ENCODE assay signal across 9 cellular contexts in genomic region chr13:51246411-51247298, GRCh38. TPM values are rescaled to one million over a fixed set of nuclear protein-coding genes. Genes with fewer than 3 reads are reported as not detected.
DNase-seq lines count a peak whose midpoint lies in the region; ATAC-seq lines count a peak whose summit lies in the region.
"Had no signal": no experiment of that assay in that cellular context is flagged by ENCODE, and none has a peak within 500 bp of the region (broad histone marks: within the 10 kb centered on the region; RNA-seq: fewer than 3 reads in every experiment).

No MANE protein-coding gene starts in this region.

- H3K4me1 ChIP-seq in CD8-positive, alpha-beta memory T cell (ENCODE audit: insufficient read depth, low read length) = no peaks in the 10 kb centered on the region

- H3K36me3 ChIP-seq in CD8-positive, alpha-beta memory T cell (ENCODE audit: insufficient read depth, low read length) = no peaks in the 10 kb centered on the region

- POLR2A ChIA-PET in CD8-positive, alpha-beta memory T cell (lab: Charles Lee) = no interaction called here
- POLR2A ChIA-PET in activated CD4-positive, alpha-beta memory T cell treated with anti-CD3 and anti-CD28 coated beads, Interleukin-2, amount 10 ng/mL, durations not matched to agents 7 days and 5 days (lab: Charles Lee) = no interaction called here

- H3K27me3 ChIP-seq in CD8-positive, alpha-beta memory T cell (ENCODE audit: insufficient read depth, low read length, poor library complexity, severe bottlenecking) = no peaks in the 10 kb centered on the region

- ATAC-seq in sciatic nerve = peak; percentile 63
- ATAC-seq: activated CD8-positive, alpha-beta T cell treated with anti-CD3 and anti-CD28 coated beads for 36 hours had no signal

- H3K27ac Mint-ChIP-seq in CD8-positive, alpha-beta memory T cell = peak overlapping the region in 1 of 8 donors; percentile 15
- no peak overlapping the region for H3K27ac Mint-ChIP-seq in activated CD4-positive, alpha-beta memory T cell treated with anti-CD3 and anti-CD28 coated beads, Interleukin-2, amount 10 ng/mL, durations not matched to agents 7 days and 5 days
- H3K27ac Mint-ChIP-seq: activated CD8-positive, alpha-beta T cell treated with anti-CD3 and anti-CD28 coated beads for 36 hours had no signal

- H3K36me3 Mint-ChIP-seq in CD8-positive, alpha-beta memory T cell = no peaks in the 10 kb centered on the region
- no peaks in the 10 kb centered on the region for H3K36me3 Mint-ChIP-seq in activated CD4-positive, alpha-beta memory T cell treated with anti-CD3 and anti-CD28 coated beads, Interleukin-2, amount 10 ng/mL, durations not matched to agents 7 days and 5 days (ENCODE audit: low read depth)

- H3K4me3 Mint-ChIP-seq in CD8-positive, alpha-beta memory T cell = no peak overlapping the region
- no peak overlapping the region for H3K4me3 Mint-ChIP-seq in activated CD4-positive, alpha-beta memory T cell treated with anti-CD3 and anti-CD28 coated beads, Interleukin-2, amount 10 ng/mL, durations not matched to agents 7 days and 5 days
- H3K4me3 Mint-ChIP-seq: activated CD8-positive, alpha-beta T cell treated with anti-CD3 and anti-CD28 coated beads for 36 hours had no signal

- H3K27me3 Mint-ChIP-seq in CD8-positive, alpha-beta memory T cell = peaks cover 2 to 17% of the 10 kb centered on the region in 2 donors
- peaks cover 18% of the 10 kb centered on the region for H3K27me3 Mint-ChIP-seq in activated CD4-positive, alpha-beta memory T cell treated with anti-CD3 and anti-CD28 coated beads, Interleukin-2, amount 10 ng/mL, durations not matched to agents 7 days and 5 days

- no peaks in the 10 kb centered on the region for H3K9me3 Mint-ChIP-seq in CD8-positive, alpha-beta memory T cell
- no peaks in the 10 kb centered on the region for H3K9me3 Mint-ChIP-seq in activated CD4-positive, alpha-beta memory T cell treated with anti-CD3 and anti-CD28 coated beads, Interleukin-2, amount 10 ng/mL, durations not matched to agents 7 days and 5 days
- H3K9me3 Mint-ChIP-seq: activated CD8-positive, alpha-beta T cell treated with anti-CD3 and anti-CD28 coated beads for 36 hours had no signal

- intact Hi-C loops in sciatic nerve (cut with DNase I) = no loop called here

- H3K27ac ChIP-seq in CD8-positive, alpha-beta memory T cell (ENCODE audit: low read depth, low read length) = no peak overlapping the region

- peak; percentile 42 to 58 for DNase-seq in NCI-H187 (lab: John Stamatoyannopoulos, UW)
- DNase-seq in astrocyte of the hippocampus (ENCODE audit: low read depth, low spot score) = peak; percentile 70
- DNase-seq in inferior parietal cortex (ENCODE audit: extremely low spot score) = peak; percentile 81
- DNase-seq in sciatic nerve (ENCODE audit: low spot score) = no peak
- DNase-seq in CD8-positive, alpha-beta memory T cell = no peak
- DNase-seq in AML-193 (lab: John Stamatoyannopoulos, UW) = no peak
- no peak for DNase-seq in activated CD4-positive, alpha-beta memory T cell treated with anti-CD3 and anti-CD28 coated beads, Interleukin-2, amount 10 ng/mL, durations not matched to agents 7 days and 5 days
- DNase-seq: activated CD8-positive, alpha-beta T cell treated with anti-CD3 and anti-CD28 coated beads for 36 hours; activated naive CD4-positive, alpha-beta T cell had no signal

- CTCF ChIA-PET in CD8-positive, alpha-beta memory T cell (lab: Charles Lee) = interaction anchor here (1.2 kb wide), 1 partner anchor 9 kb away, joined by 3 read pairs; no protein-coding TSS in a partner anchor
- CTCF ChIA-PET in activated CD4-positive, alpha-beta memory T cell treated with anti-CD3 and anti-CD28 coated beads, Interleukin-2, amount 10 ng/mL, durations not matched to agents 7 days and 5 days (lab: Charles Lee) = interaction anchor here (0.7 to 2.5 kb wide), 3 partner anchors 14 to 121 kb away, joined by 3 to 10 read pairs (median 5); no protein-coding TSS in a partner anchor

- no peak overlapping the region for H3K4me3 ChIP-seq in CD8-positive, alpha-beta memory T cell (ENCODE audit: low read length)

- H3K9me3 ChIP-seq in CD8-positive, alpha-beta memory T cell (ENCODE audit: low read length) = no peaks in the 10 kb centered on the region

- H3K4me1 Mint-ChIP-seq in CD8-positive, alpha-beta memory T cell = no peaks in the 10 kb centered on the region
- H3K4me1 Mint-ChIP-seq in activated CD4-positive, alpha-beta memory T cell treated with anti-CD3 and anti-CD28 coated beads, Interleukin-2, amount 10 ng/mL, durations not matched to agents 7 days and 5 days = no peaks in the 10 kb centered on the region

RNA-seq across cellular contexts. Expression of gene FAM124A, which starts 24.5 kb away (rescaled TPM):
- 19.2 TPM for total RNA-seq in sciatic nerve
- total RNA-seq in CD8-positive, alpha-beta memory T cell = under 1 TPM in 1 of 2 experiments, not detected in 1; 0.13 TPM
- polyA plus RNA-seq in CD8-positive, alpha-beta memory T cell = not detected
- under 1 TPM; 0.08 to 0.10 TPM for total RNA-seq in activated CD4-positive, alpha-beta memory T cell treated with anti-CD3 and anti-CD28 coated beads, Interleukin-2, amount 10 ng/mL, durations not matched to agents 7 days and 5 days

Comparison
In these comparisons a context has a peak if more than half of its experiments do, and no peak if none do; other contexts are left out.
1. DNase-seq: peak in NCI-H187 (2 of 2), astrocyte of the hippocampus (single experiment) and inferior parietal cortex (single experiment); none in sciatic nerve (single experiment), CD8-positive, alpha-beta memory T cell (0 of 5), AML-193 (0 of 2) and activated CD4-positive, alpha-beta memory T cell treated with anti-CD3 and anti-CD28 coated beads, Interleukin-2, amount 10 ng/mL, durations not matched to agents 7 days and 5 days (single experiment).
2. RNA of gene FAM124A, which starts 24.5 kb away (total RNA-seq): 19.2 TPM in sciatic nerve (single experiment); 0.13 TPM in CD8-positive, alpha-beta memory T cell and 0.08 to 0.10 TPM in activated CD4-positive, alpha-beta memory T cell treated with anti-CD3 and anti-CD28 coated beads, Interleukin-2, amount 10 ng/mL, durations not matched to agents 7 days and 5 days; every median in the first group is over 10 times any median in the second.